In the genomic region with DNA sequence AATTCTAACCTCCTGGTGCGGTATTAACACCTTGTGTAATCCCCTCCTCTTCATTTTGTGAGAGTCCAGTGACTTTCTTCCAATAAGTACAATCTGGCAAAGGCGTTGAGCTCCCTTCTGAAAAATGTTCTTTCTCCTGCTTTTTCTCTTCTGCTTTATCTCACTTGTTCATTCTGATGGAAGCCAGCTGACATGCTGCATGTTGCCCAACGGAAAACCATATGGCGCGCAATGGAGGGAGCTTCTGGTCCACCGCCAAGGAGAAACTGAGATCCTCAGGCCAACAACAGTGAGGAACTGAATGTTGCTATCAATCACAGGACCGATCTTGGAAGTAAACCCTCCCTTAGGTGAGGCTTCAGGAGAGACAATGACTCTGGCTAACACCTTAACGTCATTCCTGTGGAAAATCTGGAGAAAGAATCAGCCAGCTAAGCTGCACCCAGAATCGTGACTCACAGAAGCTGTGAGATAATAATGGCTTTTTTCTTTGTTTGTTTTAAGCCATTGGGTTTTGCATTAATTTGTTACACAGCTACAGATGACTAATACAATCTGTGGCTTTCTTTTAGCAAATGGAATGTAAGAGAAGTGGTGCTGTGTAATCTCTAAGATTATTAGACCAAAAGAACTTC, we compare ENCODE assay signal across 23 cellular contexts.
"Had no signal": no experiment of that assay in that cellular context is flagged by ENCODE, and none has a peak within 500 bp of the region (broad histone marks: within the 10 kb centered on the region; RNA-seq: fewer than 3 reads in every experiment).

No MANE protein-coding gene starts in this region.

- H3K9ac ChIP-seq: parathyroid adenoma had no signal

- H3K27ac ChIP-seq: breast epithelium, gastrocnemius medialis, hepatocyte, parathyroid adenoma, psoas muscle, sigmoid colon, stomach, thyroid gland, VCaP had no signal

- DNase-seq: activated CD4-positive, alpha-beta T cell treated with anti-CD3 and anti-CD28 coated beads for 4 hours; activated CD4-positive, alpha-beta T cell treated with anti-CD3 and anti-CD28 coated beads, Interleukin-2, amount 50 U/mL, for 4 hours; activated naive CD4-positive, alpha-beta T cell; activated T-cell treated with anti-CD3 and anti-CD28 coated beads for 4 hours; activated T-cell treated with anti-CD3 and anti-CD28 coated beads, Interleukin-2, amount 50 U/mL, for 72 hours; aorta; dermis blood vessel endothelial cell; effector CD4-positive, alpha-beta T cell; gastrocnemius medialis; naive thymus-derived CD8-positive, alpha-beta T cell; nucleus accumbens; psoas muscle; sigmoid colon; small intestine; stimulated activated CD4-positive, alpha-beta T cell treated with anti-CD3 and anti-CD28 coated beads, Interleukin-1b, Interleukin-23, amount 100 ng/mL, for 48 hours; stimulated activated naive B cell treated with anti-CD40 and anti-IgM and Interleukin-4, amounts not matched to agents 10 μg/mL and 1 μg/mL and 100 μg/mL, for 72 hours; stomach; T-helper 1 cell; thyroid gland had no signal

- H3K79me2 ChIP-seq: hepatocyte, parathyroid adenoma had no signal

- H3K36me3 ChIP-seq: breast epithelium, gastrocnemius medialis, sigmoid colon, stomach, thyroid gland had no signal

- H2AFZ ChIP-seq: hepatocyte, parathyroid adenoma had no signal

- H3K4me3 ChIP-seq: breast epithelium, gastrocnemius medialis, hepatocyte, psoas muscle, sigmoid colon, stomach, thyroid gland had no signal

- H3K9me3 ChIP-seq: psoas muscle, thyroid gland had no signal

- H3K4me1 ChIP-seq: breast epithelium, gastrocnemius medialis, parathyroid adenoma, psoas muscle, sigmoid colon, stomach, thyroid gland had no signal

- H3K4me2 ChIP-seq: hepatocyte had no signal

- H3K27me3 ChIP-seq: breast epithelium, gastrocnemius medialis, hepatocyte, sigmoid colon, stomach, thyroid gland had no signal

- ATAC-seq: activated T-cell treated with anti-CD3 and anti-CD28 coated beads, Interleukin-2, amount 50 U/mL, for 72 hours; gastrocnemius medialis; naive thymus-derived CD8-positive, alpha-beta T cell; psoas muscle; stimulated activated naive B cell treated with anti-CD40 and anti-IgM and Interleukin-4, amounts not matched to agents 10 μg/mL and 1 μg/mL and 100 μg/mL, for 72 hours had no signal
